ENCODE assay signal across 22 cellular contexts in genomic region chr3:10722921-10723320, GRCh38.
"Had no signal": no experiment of that assay in that cellular context is flagged by ENCODE, and none has a peak within 500 bp of the region (broad histone marks: within the 10 kb centered on the region; RNA-seq: fewer than 3 reads in every experiment).

No MANE protein-coding gene starts in this region.

- DNase-seq: activated CD4-positive, alpha-beta T cell treated with anti-CD3 and anti-CD28 coated beads for 1 hour; activated CD4-positive, alpha-beta T cell treated with anti-CD3 and anti-CD28 coated beads, Interleukin-2, amount 50 U/mL, for 1 hour; activated CD8-positive, alpha-beta T cell treated with anti-CD3 and anti-CD28 coated beads, Interleukin-2, amount 10 ng/mL, durations not matched to agents 7 days and 5 days; activated gamma-delta T cell; activated naive CD4-positive, alpha-beta T cell treated with anti-CD3 and anti-CD28 coated beads, Interleukin-2, amount 50 U/mL, for 16 hours; activated naive CD8-positive, alpha-beta T cell treated with anti-CD3 and anti-CD28 coated beads, Interleukin-2, amount 50 U/mL, for 24 hours; gastrocnemius medialis; hippocampal formation; mucosa of descending colon; nephron progenitor cell; small intestine; stimulated activated CD4-positive, alpha-beta T cell treated with anti-CD3 and anti-CD28 coated beads, Interleukin-2, amount 100 ng/mL, for 24 hours; stimulated activated naive CD4-positive, alpha-beta T cell; T-helper 9 cell; testis; trophoblast cell had no signal

- H3K9me3 Mint-ChIP-seq: activated naive CD8-positive, alpha-beta T cell treated with anti-CD3 and anti-CD28 coated beads, Interleukin-2, amount 50 U/mL, for 24 hours; activated T-helper 1 cell treated with anti-CD3 and anti-CD28 coated beads, Interleukin-12 subunit alpha, Interleukin-12 subunit beta, Interleukin-2, Interleukin-4 antibody, amounts not matched to agents 30 ng/mL and 10 ng/mL and 1 ng/mL, durations not matched to agents 14 hours and 24 hours and 36 hours; brain; memory B cell; nephron progenitor cell had no signal

- H3K4me3 ChIP-seq: dorsolateral prefrontal cortex, esophagus muscularis mucosa, gastrocnemius medialis, mucosa of descending colon, testis had no signal

- H3K4me3 Mint-ChIP-seq: activated CD8-positive, alpha-beta T cell treated with anti-CD3 and anti-CD28 coated beads, Interleukin-2, amount 10 ng/mL, durations not matched to agents 7 days and 5 days; activated naive CD8-positive, alpha-beta T cell treated with anti-CD3 and anti-CD28 coated beads, Interleukin-2, amount 50 U/mL, for 24 hours; activated T-helper 1 cell treated with anti-CD3 and anti-CD28 coated beads, Interleukin-12 subunit alpha, Interleukin-12 subunit beta, Interleukin-2, Interleukin-4 antibody, amounts not matched to agents 30 ng/mL and 10 ng/mL and 1 ng/mL, durations not matched to agents 14 hours and 24 hours and 36 hours; brain; memory B cell; nephron progenitor cell had no signal

- H3K4me1 Mint-ChIP-seq: activated naive CD8-positive, alpha-beta T cell treated with anti-CD3 and anti-CD28 coated beads, Interleukin-2, amount 50 U/mL, for 24 hours; brain; memory B cell; nephron progenitor cell had no signal

- H3K27ac Mint-ChIP-seq: activated CD8-positive, alpha-beta T cell treated with anti-CD3 and anti-CD28 coated beads, Interleukin-2, amount 10 ng/mL, durations not matched to agents 7 days and 5 days; activated naive CD8-positive, alpha-beta T cell treated with anti-CD3 and anti-CD28 coated beads, Interleukin-2, amount 50 U/mL, for 24 hours; activated T-helper 1 cell treated with anti-CD3 and anti-CD28 coated beads, Interleukin-12 subunit alpha, Interleukin-12 subunit beta, Interleukin-2, Interleukin-4 antibody, amounts not matched to agents 30 ng/mL and 10 ng/mL and 1 ng/mL, durations not matched to agents 14 hours and 24 hours and 36 hours; memory B cell; nephron progenitor cell had no signal

- H3K36me3 Mint-ChIP-seq: brain had no signal

- ATAC-seq: activated CD8-positive, alpha-beta T cell treated with anti-CD3 and anti-CD28 coated beads, Interleukin-2, amount 10 ng/mL, durations not matched to agents 7 days and 5 days; activated naive CD8-positive, alpha-beta T cell treated with anti-CD3 and anti-CD28 coated beads, Interleukin-2, amount 50 U/mL, for 24 hours; gastrocnemius medialis; mucosa of descending colon; sciatic nerve had no signal

- H3K27ac ChIP-seq: esophagus muscularis mucosa, gastrocnemius medialis, testis had no signal
